ENCODE assay signal across 18 cellular contexts in the genomic region with DNA sequence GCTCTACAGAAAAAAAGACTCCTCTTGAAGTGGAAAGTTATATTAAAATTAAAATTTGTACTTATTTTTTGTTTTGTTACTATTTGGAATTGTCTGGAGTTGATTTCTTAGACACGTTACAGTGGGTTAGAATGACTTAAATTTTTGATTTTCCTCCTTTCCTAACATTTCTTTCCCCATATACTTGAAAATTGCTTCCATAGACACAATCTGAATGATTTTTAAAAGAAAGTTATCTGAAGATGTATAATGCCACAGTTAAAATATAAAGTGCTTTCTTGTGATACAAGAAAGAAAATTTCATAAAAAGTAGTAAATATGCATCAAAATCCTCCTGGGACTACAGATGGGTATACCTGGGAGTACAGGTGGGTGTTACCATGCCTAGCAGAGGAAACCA. TPM values are rescaled to one million over a fixed set of nuclear protein-coding genes. Genes with fewer than 3 reads are reported as not detected.
DNase-seq lines count a peak whose midpoint lies in the region; ATAC-seq and TF ChIP-seq lines count a peak whose summit lies in the region.
"Had no signal": no experiment of that assay in that cellular context is flagged by ENCODE, and none has a peak within 500 bp of the region (broad histone marks: within the 10 kb centered on the region; RNA-seq: fewer than 3 reads in every experiment).

No MANE protein-coding gene starts in this region.

- H3K27ac Mint-ChIP-seq in stimulated activated naive CD8-positive, alpha-beta T cell treated with anti-CD3 and anti-CD28 coated beads, Interleukin-15, Interleukin-2, amounts not matched to agents 100 ng/mL and 50 ng/mL, for 24 hours, result no peak overlapping the region
- no peak overlapping the region for H3K27ac Mint-ChIP-seq in stimulated activated naive CD8-positive, alpha-beta T cell treated with anti-CD3 and anti-CD28 coated beads, Interleukin-15, amount 100 ng/mL, for 72 hours
- no peak overlapping the region for H3K27ac Mint-ChIP-seq in mesothelial cell of epicardium
- H3K27ac Mint-ChIP-seq: activated CD4-positive, alpha-beta memory T cell treated with anti-CD3 and anti-CD28 coated beads for 36 hours had no signal

- H3K27ac ChIP-seq in PC-3 (ENCODE audit: low read length), result no peak overlapping the region
- H3K27ac ChIP-seq: pancreas, suprapubic skin had no signal

- H3K79me2 ChIP-seq in PC-3 (ENCODE audit: low read length), result peaks cover 79% of the 10 kb centered on the region

- H3K4me2 ChIP-seq in PC-3 (ENCODE audit: low read length), result peak overlapping the region; percentile 96

- TF ChIP-seq CTCF in PC-3 (conservative IDR thresholded peaks at IDR 0.05; ENCODE audit: low read depth, low read length) (no peak), fibroblast of the aortic adventitia (IDR thresholded peaks at IDR 0.05; ENCODE audit: insufficient read depth, low read length) (no peak), mesothelial cell of epicardium (IDR thresholded peaks at IDR 0.05; ENCODE audit: unreplicated experiment) (no peak), foreskin fibroblast (IDR thresholded peaks at IDR 0.05; ENCODE audit: low read depth, low read length) (no peak)

- CTCF ChIA-PET in PC-3 (lab: Charles Lee), result no interaction called here

- H3K9ac ChIP-seq in PC-3 (ENCODE audit: low read length), result no peak overlapping the region

- no peaks in the 10 kb centered on the region for H3K9me2 ChIP-seq in PC-3 (replicated peaks; ENCODE audit: low read length)

- H2AFZ ChIP-seq in PC-3 (ENCODE audit: low read length), result no peak overlapping the region

- POLR2A ChIA-PET in PC-3 (lab: Charles Lee; ENCODE audit: unreplicated experiment), result no interaction called here

- H3K36me3 Mint-ChIP-seq in stimulated activated naive CD8-positive, alpha-beta T cell treated with anti-CD3 and anti-CD28 coated beads, Interleukin-15, Interleukin-2, amounts not matched to agents 100 ng/mL and 50 ng/mL, for 24 hours (ENCODE audit: low read depth), result peaks cover 4% of the 10 kb centered on the region
- H3K36me3 Mint-ChIP-seq in mesothelial cell of epicardium, result peaks cover 9% of the 10 kb centered on the region

- DNase-seq in stimulated activated naive CD8-positive, alpha-beta T cell treated with anti-CD3 and anti-CD28 coated beads, Interleukin-15, amount 100 ng/mL, for 72 hours, result no peak
- DNase-seq in PC-3, result no peak
- no peak for DNase-seq in fibroblast of the aortic adventitia (ENCODE audit: low read depth)
- DNase-seq in mesothelial cell of epicardium (ENCODE audit: low spot score in 2 of 2, unreplicated experiment in 2 of 2), result no peak
- no peak for DNase-seq in NCI-H146 (lab: John Stamatoyannopoulos, UW)
- no peak for DNase-seq in foreskin fibroblast
- DNase-seq: activated CD4-positive, alpha-beta memory T cell treated with anti-CD3 and anti-CD28 coated beads for 36 hours; activated gamma-delta T cell; central memory CD4-positive, alpha-beta T cell; DMS153; H7; NCI-H2029; NCI-H748 treated with DMSO at 0.1 percent for 48 hours; pancreas; stimulated activated CD4-positive, alpha-beta T cell treated with anti-CD3 and anti-CD28 coated beads, Interleukin-12 subunit alpha, Interleukin-12 subunit beta, amount 100 ng/mL, for 4 hours had no signal

- no peaks in the 10 kb centered on the region for H3K9me3 ChIP-seq in PC-3 (ENCODE audit: low read length)
- H3K9me3 ChIP-seq: pancreas, suprapubic skin had no signal

- no peaks in the 10 kb centered on the region for H3K27me3 ChIP-seq in PC-3 (ENCODE audit: low read length)
- H3K27me3 ChIP-seq: pancreas, suprapubic skin had no signal

- peaks cover 22% of the 10 kb centered on the region for H3K4me1 Mint-ChIP-seq in stimulated activated naive CD8-positive, alpha-beta T cell treated with anti-CD3 and anti-CD28 coated beads, Interleukin-15, Interleukin-2, amounts not matched to agents 100 ng/mL and 50 ng/mL, for 24 hours (ENCODE audit: low read depth)
- peaks cover 27% of the 10 kb centered on the region for H3K4me1 Mint-ChIP-seq in stimulated activated naive CD8-positive, alpha-beta T cell treated with anti-CD3 and anti-CD28 coated beads, Interleukin-15, amount 100 ng/mL, for 72 hours
- H3K4me1 Mint-ChIP-seq in mesothelial cell of epicardium, result peaks cover 13% of the 10 kb centered on the region

- H3K27me3 Mint-ChIP-seq in stimulated activated naive CD8-positive, alpha-beta T cell treated with anti-CD3 and anti-CD28 coated beads, Interleukin-15, Interleukin-2, amounts not matched to agents 100 ng/mL and 50 ng/mL, for 24 hours, result no peaks in the 10 kb centered on the region
- H3K27me3 Mint-ChIP-seq in stimulated activated naive CD8-positive, alpha-beta T cell treated with anti-CD3 and anti-CD28 coated beads, Interleukin-15, amount 100 ng/mL, for 72 hours, result no peaks in the 10 kb centered on the region
- no peaks in the 10 kb centered on the region for H3K27me3 Mint-ChIP-seq in mesothelial cell of epicardium (ENCODE audit: low read depth)
- H3K27me3 Mint-ChIP-seq: activated CD4-positive, alpha-beta memory T cell treated with anti-CD3 and anti-CD28 coated beads for 36 hours had no signal

- H3K4me3 Mint-ChIP-seq in stimulated activated naive CD8-positive, alpha-beta T cell treated with anti-CD3 and anti-CD28 coated beads, Interleukin-15, Interleukin-2, amounts not matched to agents 100 ng/mL and 50 ng/mL, for 24 hours, result peak overlapping the region; percentile 26
- H3K4me3 Mint-ChIP-seq in stimulated activated naive CD8-positive, alpha-beta T cell treated with anti-CD3 and anti-CD28 coated beads, Interleukin-15, amount 100 ng/mL, for 72 hours, result peak overlapping the region in 1 of 2 donors; percentile 12
- H3K4me3 Mint-ChIP-seq in mesothelial cell of epicardium, result no peak overlapping the region
- H3K4me3 Mint-ChIP-seq: activated CD4-positive, alpha-beta memory T cell treated with anti-CD3 and anti-CD28 coated beads for 36 hours had no signal

- no TSS peak for BruUV-seq in PC-3 (replicated peaks; lab: Mats Ljungman, UMichigan)

- peaks cover 11% of the 10 kb centered on the region for H3K9me3 Mint-ChIP-seq in stimulated activated naive CD8-positive, alpha-beta T cell treated with anti-CD3 and anti-CD28 coated beads, Interleukin-15, Interleukin-2, amounts not matched to agents 100 ng/mL and 50 ng/mL, for 24 hours
- no peaks in the 10 kb centered on the region for H3K9me3 Mint-ChIP-seq in stimulated activated naive CD8-positive, alpha-beta T cell treated with anti-CD3 and anti-CD28 coated beads, Interleukin-15, amount 100 ng/mL, for 72 hours
- peaks cover 13% of the 10 kb centered on the region for H3K9me3 Mint-ChIP-seq in mesothelial cell of epicardium

- H3K4me3 ChIP-seq in PC-3 (ENCODE audit: low read length) (0 out of 2 replicates have a peak overlapping the region, but pooled peaks have one; percentile 99), fibroblast of the aortic adventitia (ENCODE audit: low read depth, low read length) (peak overlapping the region; percentile 92), foreskin fibroblast (ENCODE audit: low read depth in 1 of 2, low read length in 2 of 2) (peak overlapping the region in 1 of 2 donors; percentile 90)

- peaks cover 15% of the 10 kb centered on the region for H4K20me1 ChIP-seq in PC-3 (ENCODE audit: low read length)

- no peaks in the 10 kb centered on the region for H3F3A ChIP-seq in PC-3 (ENCODE audit: low read length, unreplicated experiment)

- H3K4me1 ChIP-seq in PC-3 (ENCODE audit: insufficient read depth, low read length), result peaks cover 28% of the 10 kb centered on the region

- no peak for ATAC-seq in stimulated activated naive CD8-positive, alpha-beta T cell treated with anti-CD3 and anti-CD28 coated beads, Interleukin-15, amount 100 ng/mL, for 72 hours
- ATAC-seq in PC-3 (no peak), HG03521 (IDR thresholded peaks at IDR 0.05; ENCODE audit: unreplicated experiment) (no peak)
- ATAC-seq: pancreas had no signal

- intact Hi-C loops in PC-3 (cut with micrococcal nuclease), result loop anchor here (5.0 to 10.0 kb wide), 2 partner anchors 166 to 212 kb away; a partner anchor contains a TSS

- H3K36me3 ChIP-seq in PC-3 (ENCODE audit: low read depth, low read length), result 0 out of 2 replicates have a peak, but pooled peaks cover 2% of the 10 kb centered on the region
- H3K36me3 ChIP-seq: pancreas, suprapubic skin had no signal

RNA-seq across cellular contexts. Expression of a gene that starts 2.3 kb away (rescaled TPM):
- 13.8 and 15.3 TPM in 2 replicates for total RNA-seq in PC-3 (2014; rRNA removed)
- total RNA-seq in fibroblast of the aortic adventitia (ENCODE audit: low replicate concordance), result 46.0 and 51.0 TPM in 2 replicates
- 37.3 to 40.2 TPM (median 37.8 TPM) in 3 replicates for total RNA-seq in mesothelial cell of epicardium

RNA-seq across cellular contexts. Expression of a gene that starts 2.8 kb away (rescaled TPM):
- 143 and 174 TPM in 2 replicates for total RNA-seq in PC-3 (2014; rRNA removed)
- total RNA-seq in fibroblast of the aortic adventitia (ENCODE audit: low replicate concordance), result 206 and 321 TPM in 2 replicates
- total RNA-seq in mesothelial cell of epicardium, result 148 to 155 TPM (median 150 TPM) in 3 replicates
